ENCODE assay signal across 15 cellular contexts in genomic region chr5:30968971-30969370, GRCh38.
DNase-seq lines count a peak whose midpoint lies in the region; TF ChIP-seq lines count a peak whose summit lies in the region.
"Had no signal": no experiment of that assay in that cellular context is flagged by ENCODE, and none has a peak within 500 bp of the region (broad histone marks: within the 10 kb centered on the region; RNA-seq: fewer than 3 reads in every experiment).

No MANE protein-coding gene starts in this region.

- CTCF ChIA-PET in activated CD4-positive, alpha-beta T cell treated with anti-CD3 and anti-CD28 coated beads, Interleukin-2, amount 10 ng/mL, durations not matched to agents 7 days and 5 days (lab: Charles Lee) = no interaction called here

- no peak overlapping the region for H3K27ac ChIP-seq in brain microvascular endothelial cell
- no peak overlapping the region for H3K27ac ChIP-seq in adrenal gland
- H3K27ac ChIP-seq: C4-2B had no signal

- H3K4me1 ChIP-seq in adrenal gland (replicated peaks in 1 of 2) = no peaks in the 10 kb centered on the region
- H3K4me1 ChIP-seq: BE2C had no signal

- no peaks in the 10 kb centered on the region for H3K36me3 ChIP-seq in brain microvascular endothelial cell (replicated peaks)
- H3K36me3 ChIP-seq in adrenal gland (replicated peaks in 1 of 2) = no peaks in the 10 kb centered on the region
- H3K36me3 ChIP-seq: BE2C had no signal

- H3K9me3 ChIP-seq in adrenal gland (replicated peaks in 1 of 3) = no peaks in the 10 kb centered on the region
- H3K9me3 ChIP-seq: BE2C had no signal

- no peaks in the 10 kb centered on the region for H3K4me1 Mint-ChIP-seq in activated CD4-positive, alpha-beta T cell treated with anti-CD3 and anti-CD28 coated beads, Interleukin-2, amount 10 ng/mL, durations not matched to agents 7 days and 5 days
- H3K4me1 Mint-ChIP-seq: CD4-positive, alpha-beta memory T cell; GM23338 had no signal

- no peaks in the 10 kb centered on the region for H3K27me3 Mint-ChIP-seq in activated CD4-positive, alpha-beta T cell treated with anti-CD3 and anti-CD28 coated beads, Interleukin-2, amount 10 ng/mL, durations not matched to agents 7 days and 5 days
- H3K27me3 Mint-ChIP-seq: CD4-positive, alpha-beta memory T cell had no signal

- no peak for TF ChIP-seq CTCF in brain microvascular endothelial cell (IDR thresholded peaks at IDR 0.05; ENCODE audit: low read depth, low read length, missing control alignments)
- no peak for TF ChIP-seq CTCF in adrenal gland (IDR thresholded peaks at IDR 0.05)

- H3K27me3 ChIP-seq in brain microvascular endothelial cell (replicated peaks) (no peaks in the 10 kb centered on the region), adrenal gland (no peaks in the 10 kb centered on the region)
- H3K27me3 ChIP-seq: BE2C had no signal

- POLR2A ChIA-PET in activated CD4-positive, alpha-beta T cell treated with anti-CD3 and anti-CD28 coated beads, Interleukin-2, amount 10 ng/mL, durations not matched to agents 7 days and 5 days (lab: Charles Lee) = no interaction called here

- H3K4me3 Mint-ChIP-seq in activated CD4-positive, alpha-beta T cell treated with anti-CD3 and anti-CD28 coated beads, Interleukin-2, amount 10 ng/mL, durations not matched to agents 7 days and 5 days = no peak overlapping the region
- H3K4me3 Mint-ChIP-seq: CD4-positive, alpha-beta memory T cell; GM23338 had no signal

- WGBS in adrenal gland, 4 donors = 50 to 77% (median 66%) methylated on average over 1 of the region's 1 CpG

- in situ Hi-C loops in brain microvascular endothelial cell (cut with HindIII; ENCODE audit: low pct_ligation_motif_present, low sequenced_read_pairs) = no loop called here

- no peak for TF ChIP-seq POLR2A in adrenal gland (IDR thresholded peaks at IDR 0.05)

- peak; percentile 6 for DNase-seq in HK-2 (ENCODE audit: unreplicated experiment)
- peak; percentile 48 for DNase-seq in brain microvascular endothelial cell
- DNase-seq in iris pigment epithelial cell (ENCODE audit: low read depth) = peak; percentile 22
- no peak for DNase-seq in activated CD4-positive, alpha-beta T cell treated with anti-CD3 and anti-CD28 coated beads, Interleukin-2, amount 10 ng/mL, durations not matched to agents 7 days and 5 days
- DNase-seq in MV-4-11 (lab: John Stamatoyannopoulos, UW) = no peak
- DNase-seq in dedifferentiated amniotic fluid mesenchymal stem cell (ENCODE audit: extremely low spot score) = no peak
- DNase-seq in adrenal gland = no peak
- DNase-seq: BE2C; CD4-positive, alpha-beta memory T cell; DMS153; DMS79 treated with DMSO at 0.1 percent for 48 hours; GF-D8; H7 had no signal

- H3K4me3 ChIP-seq in brain microvascular endothelial cell (ENCODE audit: low read depth, low read length) = no peak overlapping the region
- no peak overlapping the region for H3K4me3 ChIP-seq in adrenal gland
- H3K4me3 ChIP-seq: GM23338 had no signal

- H3K9me3 Mint-ChIP-seq in activated CD4-positive, alpha-beta T cell treated with anti-CD3 and anti-CD28 coated beads, Interleukin-2, amount 10 ng/mL, durations not matched to agents 7 days and 5 days = peaks cover 5% of the 10 kb centered on the region
- H3K9me3 Mint-ChIP-seq: GM23338 had no signal

- intact Hi-C loops in adrenal gland (cut with DNase I) = no loop called here

- H3K36me3 Mint-ChIP-seq in activated CD4-positive, alpha-beta T cell treated with anti-CD3 and anti-CD28 coated beads, Interleukin-2, amount 10 ng/mL, durations not matched to agents 7 days and 5 days (ENCODE audit: low read depth) = no peaks in the 10 kb centered on the region
- H3K36me3 Mint-ChIP-seq: CD4-positive, alpha-beta memory T cell had no signal

- H3K27ac Mint-ChIP-seq in activated CD4-positive, alpha-beta T cell treated with anti-CD3 and anti-CD28 coated beads, Interleukin-2, amount 10 ng/mL, durations not matched to agents 7 days and 5 days = no peak overlapping the region
- H3K27ac Mint-ChIP-seq: CD4-positive, alpha-beta memory T cell; GM23338 had no signal

Comparison
In these comparisons a context has a peak if more than half of its experiments do, and no peak if none do; other contexts are left out.
1. DNase-seq: peak in HK-2 (single experiment), brain microvascular endothelial cell (single experiment) and iris pigment epithelial cell (single experiment); none in activated CD4-positive, alpha-beta T cell treated with anti-CD3 and anti-CD28 coated beads, Interleukin-2, amount 10 ng/mL, durations not matched to agents 7 days and 5 days (single experiment), MV-4-11 (single experiment), dedifferentiated amniotic fluid mesenchymal stem cell (single experiment) and adrenal gland (0 of 7).